Comparison of ENCODE assay signal across 1 cellular context in genomic region chr5:129915415-129915814, GRCh38.
TF ChIP-seq lines count a peak whose summit lies in the region.

No MANE protein-coding gene starts in this region.

TF ChIP-seq in GM12878, 131 proteins besides CTCF, POLR2A, EP300 and RAD21 (continued from another document):
- TF ChIP-seq WRNIP1 (IDR thresholded peaks at IDR 0.05; ENCODE audit: borderline replicate concordance, low read depth, low read length) (no peak), RCOR1 (conservative IDR thresholded peaks at IDR 0.05; ENCODE audit: low read depth, low read length) (no peak)
